Comparison of ENCODE assay signal across 1 cellular context in the genomic region with DNA sequence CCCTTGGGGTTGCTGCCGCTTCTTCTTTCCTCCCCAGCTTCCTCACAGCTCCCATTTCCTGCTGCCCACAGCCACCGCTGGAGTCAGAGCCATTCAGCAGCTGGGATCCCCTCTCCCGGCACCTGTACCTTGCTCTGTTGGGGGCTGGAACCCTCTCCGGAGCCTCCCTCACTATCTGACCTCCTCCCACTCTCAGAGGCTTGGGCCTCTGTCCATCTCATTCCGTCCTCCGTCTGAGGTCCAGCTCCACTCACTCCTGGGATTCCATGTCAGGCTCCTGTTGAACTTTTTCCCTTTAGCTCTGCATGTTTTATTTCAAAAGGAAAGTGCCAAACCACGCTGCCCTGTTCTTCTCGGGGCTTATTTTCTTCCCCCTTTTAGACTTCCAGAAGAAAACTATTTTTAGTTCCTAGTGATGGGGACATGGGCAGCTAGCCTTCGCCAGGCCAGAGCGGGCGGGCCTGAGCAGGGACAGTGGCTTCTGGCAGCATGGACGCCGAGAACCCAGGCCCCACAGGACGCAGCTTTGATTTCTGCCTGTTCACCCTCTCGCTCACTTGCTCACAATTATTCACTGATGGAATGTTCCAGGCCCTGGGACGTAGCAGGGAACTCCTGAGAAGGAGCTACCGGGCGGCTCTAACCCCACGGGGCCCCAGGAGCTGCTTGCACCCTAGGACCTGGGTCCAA.
TF ChIP-seq lines count a peak whose summit lies in the region.

No MANE protein-coding gene starts in this region.

TF ChIP-seq in GM23338, 12 proteins besides CTCF, POLR2A, EP300 and RAD21:
- TF ChIP-seq NANOG (IDR thresholded peaks at IDR 0.05; ENCODE audit: borderline replicate concordance) (no peak), EZH2phosphoT487 (IDR thresholded peaks at IDR 0.05; ENCODE audit: unreplicated experiment) (no peak), ZNF114 (CRISPR knock-in tag; IDR thresholded peaks at IDR 0.05) (no peak), STAT1 (IDR thresholded peaks at IDR 0.05; ENCODE audit: unreplicated experiment) (no peak), JUNB (IDR thresholded peaks at IDR 0.05; ENCODE audit: unreplicated experiment) (no peak), ETS1 (IDR thresholded peaks at IDR 0.05) (no peak), CREB1 (CRISPR knock-in tag; IDR thresholded peaks at IDR 0.05; ENCODE audit: low read depth) (no peak), ZNF331 (CRISPR knock-in tag; IDR thresholded peaks at IDR 0.05; ENCODE audit: low read depth) (no peak), EZH2 (IDR thresholded peaks at IDR 0.05; ENCODE audit: low read depth, unreplicated experiment) (no peak), POLR2AphosphoS5 (IDR thresholded peaks at IDR 0.05; ENCODE audit: low read depth) (no peak)
- TF ChIP-seq, protein P1, sequence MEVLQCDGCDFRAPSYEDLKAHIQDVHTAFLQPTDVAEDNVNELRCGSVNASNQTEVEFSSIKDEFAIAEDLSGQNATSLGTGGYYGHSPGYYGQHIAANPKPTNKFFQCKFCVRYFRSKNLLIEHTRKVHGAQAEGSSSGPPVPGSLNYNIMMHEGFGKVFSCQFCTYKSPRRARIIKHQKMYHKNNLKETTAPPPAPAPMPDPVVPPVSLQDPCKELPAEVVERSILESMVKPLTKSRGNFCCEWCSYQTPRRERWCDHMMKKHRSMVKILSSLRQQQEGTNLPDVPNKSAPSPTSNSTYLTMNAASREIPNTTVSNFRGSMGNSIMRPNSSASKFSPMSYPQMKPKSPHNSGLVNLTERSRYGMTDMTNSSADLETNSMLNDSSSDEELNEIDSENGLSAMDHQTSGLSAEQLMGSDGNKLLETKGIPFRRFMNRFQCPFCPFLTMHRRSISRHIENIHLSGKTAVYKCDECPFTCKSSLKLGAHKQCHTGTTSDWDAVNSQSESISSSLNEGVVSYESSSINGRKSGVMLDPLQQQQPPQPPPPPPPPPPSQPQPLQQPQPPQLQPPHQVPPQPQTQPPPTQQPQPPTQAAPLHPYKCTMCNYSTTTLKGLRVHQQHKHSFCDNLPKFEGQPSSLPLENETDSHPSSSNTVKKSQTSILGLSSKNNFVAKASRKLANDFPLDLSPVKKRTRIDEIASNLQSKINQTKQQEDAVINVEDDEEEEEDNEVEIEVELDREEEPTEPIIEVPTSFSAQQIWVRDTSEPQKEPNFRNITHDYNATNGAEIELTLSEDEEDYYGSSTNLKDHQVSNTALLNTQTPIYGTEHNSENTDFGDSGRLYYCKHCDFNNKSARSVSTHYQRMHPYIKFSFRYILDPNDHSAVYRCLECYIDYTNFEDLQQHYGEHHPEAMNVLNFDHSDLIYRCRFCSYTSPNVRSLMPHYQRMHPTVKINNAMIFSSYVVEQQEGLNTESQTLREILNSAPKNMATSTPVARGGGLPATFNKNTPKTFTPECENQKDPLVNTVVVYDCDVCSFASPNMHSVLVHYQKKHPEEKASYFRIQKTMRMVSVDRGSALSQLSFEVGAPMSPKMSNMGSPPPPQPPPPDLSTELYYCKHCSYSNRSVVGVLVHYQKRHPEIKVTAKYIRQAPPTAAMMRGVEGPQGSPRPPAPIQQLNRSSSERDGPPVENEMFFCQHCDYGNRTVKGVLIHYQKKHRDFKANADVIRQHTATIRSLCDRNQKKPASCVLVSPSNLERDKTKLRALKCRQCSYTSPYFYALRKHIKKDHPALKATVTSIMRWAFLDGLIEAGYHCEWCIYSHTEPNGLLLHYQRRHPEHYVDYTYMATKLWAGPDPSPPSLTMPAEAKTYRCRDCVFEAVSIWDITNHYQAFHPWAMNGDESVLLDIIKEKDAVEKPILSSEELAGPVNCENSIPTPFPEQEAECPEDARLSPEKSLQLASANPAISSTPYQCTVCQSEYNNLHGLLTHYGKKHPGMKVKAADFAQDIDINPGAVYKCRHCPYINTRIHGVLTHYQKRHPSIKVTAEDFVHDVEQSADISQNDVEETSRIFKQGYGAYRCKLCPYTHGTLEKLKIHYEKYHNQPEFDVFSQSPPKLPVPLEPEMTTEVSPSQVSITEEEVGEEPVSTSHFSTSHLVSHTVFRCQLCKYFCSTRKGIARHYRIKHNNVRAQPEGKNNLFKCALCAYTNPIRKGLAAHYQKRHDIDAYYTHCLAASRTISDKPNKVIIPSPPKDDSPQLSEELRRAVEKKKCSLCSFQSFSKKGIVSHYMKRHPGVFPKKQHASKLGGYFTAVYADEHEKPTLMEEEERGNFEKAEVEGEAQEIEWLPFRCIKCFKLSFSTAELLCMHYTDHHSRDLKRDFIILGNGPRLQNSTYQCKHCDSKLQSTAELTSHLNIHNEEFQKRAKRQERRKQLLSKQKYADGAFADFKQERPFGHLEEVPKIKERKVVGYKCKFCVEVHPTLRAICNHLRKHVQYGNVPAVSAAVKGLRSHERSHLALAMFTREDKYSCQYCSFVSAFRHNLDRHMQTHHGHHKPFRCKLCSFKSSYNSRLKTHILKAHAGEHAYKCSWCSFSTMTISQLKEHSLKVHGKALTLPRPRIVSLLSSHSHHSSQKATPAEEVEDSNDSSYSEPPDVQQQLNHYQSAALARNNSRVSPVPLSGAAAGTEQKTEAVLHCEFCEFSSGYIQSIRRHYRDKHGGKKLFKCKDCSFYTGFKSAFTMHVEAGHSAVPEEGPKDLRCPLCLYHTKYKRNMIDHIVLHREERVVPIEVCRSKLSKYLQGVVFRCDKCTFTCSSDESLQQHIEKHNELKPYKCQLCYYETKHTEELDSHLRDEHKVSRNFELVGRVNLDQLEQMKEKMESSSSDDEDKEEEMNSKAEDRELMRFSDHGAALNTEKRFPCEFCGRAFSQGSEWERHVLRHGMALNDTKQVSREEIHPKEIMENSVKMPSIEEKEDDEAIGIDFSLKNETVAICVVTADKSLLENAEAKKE (CRISPR knock-in tag; IDR thresholded peaks at IDR 0.05): no peak
TF ChIP-seq in GM23338: peak in this region for 0.
